1 cellular context compared by ENCODE assay signal in genomic region chr11:6747097-6747662, GRCh38.
TF ChIP-seq lines count a peak whose summit lies in the region.

No MANE protein-coding gene starts in this region.

TF ChIP-seq in K562, 482 proteins besides CTCF, POLR2A, EP300 and RAD21 (continued from another document):
- TF ChIP-seq KDM1A (IDR thresholded peaks at IDR 0.05): peak in 1 of 2 experiments; percentile 23; a peak in 1 of 4 replicates
